In genomic region chr13:44474122-44474910, GRCh38 we compare ENCODE assay signal across 1 cellular context.
TF ChIP-seq lines count a peak whose summit lies in the region.

No MANE protein-coding gene starts in this region.

TF ChIP-seq in HEK293, 187 proteins besides CTCF, POLR2A, EP300 and RAD21 (continued from another document):
- TF ChIP-seq ZNF148 (tag by site-specific recombination; IDR thresholded peaks at IDR 0.05; ENCODE audit: borderline replicate concordance) (no peak), ZNF433 (tag by site-specific recombination; IDR thresholded peaks at IDR 0.05; ENCODE audit: low read depth) (no peak), ZNF580 (tag by site-specific recombination; IDR thresholded peaks at IDR 0.05) (no peak), ZNF610 (tag by site-specific recombination; IDR thresholded peaks at IDR 0.05; ENCODE audit: borderline replicate concordance) (no peak), SP2 (tag by site-specific recombination; IDR thresholded peaks at IDR 0.05) (no peak), ZNF747 (tag by site-specific recombination; IDR thresholded peaks at IDR 0.05) (no peak), ZNF830 (tag by site-specific recombination; IDR thresholded peaks at IDR 0.05; ENCODE audit: low read depth) (no peak), ZFP69B (tag by site-specific recombination; IDR thresholded peaks at IDR 0.05) (0 out of 2 replicates have a peak, but pooled peaks have one; percentile 38), ZNF366 (tag by site-specific recombination; conservative IDR thresholded peaks at IDR 0.05) (peak; percentile 75), ZNF214 (tag by site-specific recombination; IDR thresholded peaks at IDR 0.05; ENCODE audit: borderline replicate concordance) (no peak), SCRT2 (tag by site-specific recombination; IDR thresholded peaks at IDR 0.05) (0 out of 2 replicates have a peak, but pooled peaks have one; percentile 58), IKZF3 (tag by site-specific recombination; IDR thresholded peaks at IDR 0.05) (no peak; the same call in 1 of the 2 replicates), PRDM1 (tag by site-specific recombination; IDR thresholded peaks at IDR 0.05) (peak; percentile 73; the same call in 1 of the 2 replicates), ZNF223 (tag by site-specific recombination; IDR thresholded peaks at IDR 0.05) (no peak)
